Comparison of ENCODE assay signal across 10 cellular contexts in the genomic region with DNA sequence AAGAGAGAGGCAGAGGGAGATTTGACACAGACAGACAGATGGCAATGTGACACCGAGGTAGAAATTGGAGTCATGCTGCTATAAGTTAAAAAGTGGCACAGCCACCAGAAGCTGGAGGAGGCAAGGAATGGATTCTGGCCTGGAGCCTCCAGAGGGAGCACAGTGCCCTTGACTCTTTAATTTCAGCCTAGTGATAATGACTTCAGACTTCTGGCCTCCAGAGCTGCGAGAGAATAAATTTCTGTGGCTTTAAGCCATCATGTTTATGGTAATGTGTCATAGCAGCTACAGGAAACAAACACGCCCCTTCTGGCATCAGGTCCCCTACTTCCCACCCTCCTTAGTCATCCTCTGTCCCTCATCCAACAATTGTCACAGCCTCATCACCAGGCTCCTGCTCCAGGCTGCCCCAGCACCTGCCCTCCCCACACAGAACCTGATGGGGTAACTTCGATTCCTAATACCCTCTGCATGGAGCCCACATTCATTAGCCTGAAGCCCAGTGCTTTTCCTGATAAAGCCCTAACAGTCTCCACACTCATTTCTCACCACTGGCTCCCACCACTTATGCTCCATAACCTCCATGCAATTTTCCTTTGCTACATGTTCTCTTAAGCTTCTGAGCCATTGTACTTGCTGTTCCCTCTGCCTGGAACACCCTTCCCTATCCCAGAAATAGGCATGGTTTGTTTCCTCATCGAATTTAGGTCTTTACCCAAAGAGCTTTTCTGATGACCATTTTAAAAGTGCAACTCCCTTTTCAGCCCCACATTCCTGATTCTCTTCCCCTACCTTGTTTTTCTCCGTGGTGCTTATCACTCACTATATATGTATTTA.
DNase-seq lines count a peak whose midpoint lies in the region; ATAC-seq and TF ChIP-seq lines count a peak whose summit lies in the region.
"Had no signal": no experiment of that assay in that cellular context is flagged by ENCODE, and none has a peak within 500 bp of the region (broad histone marks: within the 10 kb centered on the region; RNA-seq: fewer than 3 reads in every experiment).

No MANE protein-coding gene starts in this region.

- no peaks in the 10 kb centered on the region for H3K9me3 Mint-ChIP-seq in chondrocyte (ENCODE audit: low read depth)
- H3K9me3 Mint-ChIP-seq: activated CD4-positive, alpha-beta memory T cell treated with anti-CD3 and anti-CD28 coated beads for 36 hours; nephron had no signal

- no peaks in the 10 kb centered on the region for H3K36me3 Mint-ChIP-seq in chondrocyte (ENCODE audit: low read depth)
- H3K36me3 Mint-ChIP-seq: activated CD4-positive, alpha-beta memory T cell treated with anti-CD3 and anti-CD28 coated beads for 36 hours had no signal

- peaks cover 9% of the 10 kb centered on the region for H3K4me1 Mint-ChIP-seq in chondrocyte (ENCODE audit: low read depth)
- H3K4me1 Mint-ChIP-seq: nephron had no signal

- H3K27ac Mint-ChIP-seq in chondrocyte (ENCODE audit: unreplicated experiment), result no peak overlapping the region
- H3K27ac Mint-ChIP-seq: nephron had no signal

- no peak overlapping the region for H3K4me3 Mint-ChIP-seq in chondrocyte (ENCODE audit: unreplicated experiment)
- H3K4me3 Mint-ChIP-seq: activated CD4-positive, alpha-beta memory T cell treated with anti-CD3 and anti-CD28 coated beads for 36 hours; nephron had no signal

- ATAC-seq in HG03045 (IDR thresholded peaks at IDR 0.05; ENCODE audit: unreplicated experiment), result no peak

- TF ChIP-seq CTCF in chondrocyte (IDR thresholded peaks at IDR 0.05), result peak; percentile 48

- H3K27me3 Mint-ChIP-seq in chondrocyte (ENCODE audit: low read depth), result peaks cover 12% of the 10 kb centered on the region

- DNase-seq in GM04503 (ENCODE audit: low read depth), result peak; percentile 94
- peak; percentile 34 for DNase-seq in NCI-H1105 (lab: John Stamatoyannopoulos, UW)
- no peak for DNase-seq in chondrocyte (ENCODE audit: low spot score)
- DNase-seq in myocyte (ENCODE audit: low read depth), result peak; percentile 92
- no peak for DNase-seq in NCI-H1092 (lab: John Stamatoyannopoulos, UW)
- no peak for DNase-seq in islet precursor cell
- DNase-seq in central memory CD4-positive, alpha-beta T cell, result no peak

Comparison
In these comparisons a context has a peak if more than half of its experiments do, and no peak if none do; other contexts are left out.
1. DNase-seq: peak in GM04503 (single experiment), NCI-H1105 (single experiment) and myocyte (single experiment); none in chondrocyte (single experiment), NCI-H1092 (single experiment), islet precursor cell (single experiment) and central memory CD4-positive, alpha-beta T cell (single experiment).